Comparison of ENCODE assay signal across 27 cellular contexts in genomic region chr3:193553606-193554005, GRCh38. TPM values are rescaled to one million over a fixed set of nuclear protein-coding genes. Genes with fewer than 3 reads are reported as not detected.
DNase-seq lines count a peak whose midpoint lies in the region; ATAC-seq and TF ChIP-seq lines count a peak whose summit lies in the region.
"Had no signal": no experiment of that assay in that cellular context is flagged by ENCODE, and none has a peak within 500 bp of the region (broad histone marks: within the 10 kb centered on the region; RNA-seq: fewer than 3 reads in every experiment).

No MANE protein-coding gene starts in this region.

- H3K9me3 ChIP-seq in hepatocyte (ENCODE audit: low read depth) (no peaks in the 10 kb centered on the region), GM23248 (ENCODE audit: low read depth) (no peaks in the 10 kb centered on the region)
- H3K9me3 ChIP-seq: gastroesophageal sphincter, suprapubic skin, uterus had no signal

- H3K36me3 Mint-ChIP-seq in Calu3 (ENCODE audit: insufficient read depth, unreplicated experiment) (peaks cover 39% of the 10 kb centered on the region), progenitor cell of endocrine pancreas (ENCODE audit: insufficient read depth) (peaks cover 1% of the 10 kb centered on the region)
- H3K36me3 Mint-ChIP-seq: CD4-positive, alpha-beta memory T cell; memory B cell had no signal

- peaks cover 69% of the 10 kb centered on the region for H3K4me1 Mint-ChIP-seq in Calu3 (ENCODE audit: low read depth, unreplicated experiment)
- peaks cover 42% of the 10 kb centered on the region for H3K4me1 Mint-ChIP-seq in progenitor cell of endocrine pancreas (ENCODE audit: low read depth)
- H3K4me1 Mint-ChIP-seq: B cell; CD4-positive, alpha-beta memory T cell; memory B cell had no signal

- no peak overlapping the region for H3K4me3 ChIP-seq in hepatocyte
- H3K4me3 ChIP-seq in GM23248: no peak overlapping the region
- H3K4me3 ChIP-seq: gastroesophageal sphincter, GM12878, uterus had no signal

- DNase-seq in Calu3 (no peak), NCI-H748 (lab: John Stamatoyannopoulos, UW; ENCODE audit: unreplicated experiment) (peak; percentile 76), hepatocyte (ENCODE audit: low spot score) (no peak), progenitor cell of endocrine pancreas (ENCODE audit: low spot score, unreplicated experiment) (no peak), T-helper 2 cell (no peak), GM23248 (no peak)
- DNase-seq: activated CD8-positive, alpha-beta memory T cell treated with anti-CD3 and anti-CD28 coated beads, Interleukin-2, amount 50 U/mL, for 48 hours; activated CD8-positive, alpha-beta T cell treated with anti-CD3 and anti-CD28 coated beads for 36 hours; activated naive CD4-positive, alpha-beta T cell treated with anti-CD3 and anti-CD28 coated beads for 36 hours; CD4-positive, alpha-beta memory T cell; cerebellar nuclear complex; left cardiac atrium; NCI-H187; NCI-H524 treated with DMSO at 0.1 percent for 48 hours; retina; Right ventricle myocardium superior; stimulated activated naive CD4-positive, alpha-beta T cell; uterus had no signal

- H3K27ac Mint-ChIP-seq in Calu3 (ENCODE audit: unreplicated experiment): peak overlapping the region; percentile 91
- H3K27ac Mint-ChIP-seq in progenitor cell of endocrine pancreas: peak overlapping the region; percentile 92
- H3K27ac Mint-ChIP-seq: activated CD8-positive, alpha-beta T cell treated with anti-CD3 and anti-CD28 coated beads for 36 hours; activated naive CD4-positive, alpha-beta T cell treated with anti-CD3 and anti-CD28 coated beads for 36 hours; B cell; CD4-positive, alpha-beta memory T cell; memory B cell had no signal

- CTCF ChIA-PET in Calu3 (lab: Charles Lee): no interaction called here

- H3K9me2 ChIP-seq in hepatocyte (replicated peaks; ENCODE audit: insufficient read depth) (no peaks in the 10 kb centered on the region), GM23248 (ENCODE audit: insufficient read depth) (no peaks in the 10 kb centered on the region)

- in situ Hi-C loops in GM23248 (cut with MboI): loop anchor here (25.0 kb wide), 1 partner anchor 741 kb away; no protein-coding TSS in a partner anchor

- H3F3A ChIP-seq in GM23248 (ENCODE audit: insufficient read depth): no peaks in the 10 kb centered on the region

- H3K9ac ChIP-seq in GM23248: no peak overlapping the region

- ATAC-seq in GM19455 (IDR thresholded peaks at IDR 0.05; ENCODE audit: unreplicated experiment): no peak
- no peak for ATAC-seq in esophagus mucosa
- ATAC-seq: activated CD8-positive, alpha-beta T cell treated with anti-CD3 and anti-CD28 coated beads for 36 hours; gastroesophageal sphincter; GM12878; left cardiac atrium had no signal

- H3K36me3 ChIP-seq in hepatocyte (replicated peaks; ENCODE audit: insufficient read depth, low read depth): no peaks in the 10 kb centered on the region
- H3K36me3 ChIP-seq in GM23248 (ENCODE audit: low read depth): no peaks in the 10 kb centered on the region
- H3K36me3 ChIP-seq: gastroesophageal sphincter, suprapubic skin, uterus had no signal

- intact Hi-C loops in Calu3 (cut with micrococcal nuclease; ENCODE audit: unreplicated experiment): loop anchor here (2.0 to 10.0 kb wide), 3 partner anchors 63 to 669 kb away; partner anchors contain the start of gene MB21D2

- peak overlapping the region; percentile 81 for H3K4me3 Mint-ChIP-seq in Calu3 (ENCODE audit: low read depth, unreplicated experiment)
- peak overlapping the region; percentile 68 for H3K4me3 Mint-ChIP-seq in progenitor cell of endocrine pancreas (ENCODE audit: low read depth)
- H3K4me3 Mint-ChIP-seq: activated CD8-positive, alpha-beta T cell treated with anti-CD3 and anti-CD28 coated beads for 36 hours; activated naive CD4-positive, alpha-beta T cell treated with anti-CD3 and anti-CD28 coated beads for 36 hours; B cell; CD4-positive, alpha-beta memory T cell; memory B cell had no signal

- H2AFZ ChIP-seq in hepatocyte (no peak overlapping the region), GM23248 (no peak overlapping the region)

- H3K79me2 ChIP-seq in hepatocyte: no peaks in the 10 kb centered on the region
- no peaks in the 10 kb centered on the region for H3K79me2 ChIP-seq in GM23248 (ENCODE audit: insufficient read depth)

- H4K20me1 ChIP-seq in hepatocyte (ENCODE audit: insufficient read depth, poor library complexity, severe bottlenecking) (no peaks in the 10 kb centered on the region), GM23248 (ENCODE audit: insufficient read depth) (no peaks in the 10 kb centered on the region)

- H3K9me3 Mint-ChIP-seq in Calu3 (ENCODE audit: low read depth, unreplicated experiment): no peaks in the 10 kb centered on the region
- H3K9me3 Mint-ChIP-seq in progenitor cell of endocrine pancreas (ENCODE audit: low read depth): no peaks in the 10 kb centered on the region
- H3K9me3 Mint-ChIP-seq: activated CD8-positive, alpha-beta T cell treated with anti-CD3 and anti-CD28 coated beads for 36 hours; activated naive CD4-positive, alpha-beta T cell treated with anti-CD3 and anti-CD28 coated beads for 36 hours; CD4-positive, alpha-beta memory T cell; memory B cell had no signal

- H3K4me2 ChIP-seq in hepatocyte (peak overlapping the region; percentile 59), GM23248 (ENCODE audit: unreplicated experiment) (no peak overlapping the region)

- H3K27me3 Mint-ChIP-seq in Calu3 (ENCODE audit: unreplicated experiment): no peaks in the 10 kb centered on the region
- no peaks in the 10 kb centered on the region for H3K27me3 Mint-ChIP-seq in progenitor cell of endocrine pancreas
- H3K27me3 Mint-ChIP-seq: activated CD8-positive, alpha-beta T cell treated with anti-CD3 and anti-CD28 coated beads for 36 hours; B cell; CD4-positive, alpha-beta memory T cell had no signal

- TF ChIP-seq CTCF in Calu3 (IDR thresholded peaks at IDR 0.05; ENCODE audit: unreplicated experiment): no peak
- TF ChIP-seq CTCF in hepatocyte (IDR thresholded peaks at IDR 0.05; ENCODE audit: poor library complexity): no peak
- TF ChIP-seq CTCF in progenitor cell of endocrine pancreas (IDR thresholded peaks at IDR 0.05; ENCODE audit: unreplicated experiment): no peak

- WGBS in hepatocyte (ENCODE audit: low lambda C conversion rate, missing lambda C conversion rate): 66% methylated on average over 1 of the region's 1 CpG
- WGBS in GM23248 (ENCODE audit: low coverage in 1 of 2, low lambda C conversion rate in 2 of 2, missing lambda C conversion rate in 2 of 2), 2 experiments: 76 to 79% methylated on average over 1 of the region's 1 CpG

- H3K27me3 ChIP-seq in hepatocyte (no peaks in the 10 kb centered on the region), GM23248 (replicated peaks; ENCODE audit: insufficient read depth) (no peaks in the 10 kb centered on the region; the same call in 1 of the 2 replicates)
- H3K27me3 ChIP-seq: gastroesophageal sphincter, suprapubic skin, uterus had no signal

- BruUV-seq in Calu3 (replicated peaks; lab: Mats Ljungman, UMichigan): no TSS peak

- peak overlapping the region; percentile 52 for H3K27ac ChIP-seq in hepatocyte
- H3K27ac ChIP-seq in GM23248: no peak overlapping the region
- H3K27ac ChIP-seq: gastroesophageal sphincter, skin epidermis, uterus had no signal

- H3K4me1 ChIP-seq in hepatocyte (ENCODE audit: insufficient read depth): peaks cover 5% of the 10 kb centered on the region
- no peaks in the 10 kb centered on the region for H3K4me1 ChIP-seq in GM23248 (ENCODE audit: insufficient read depth)
- H3K4me1 ChIP-seq: gastroesophageal sphincter, uterus had no signal

RNA-seq across cellular contexts. Expression of gene ATP13A4, which starts 1.1 kb away (rescaled TPM):
- total RNA-seq in Calu3 (2022) (24.6 and 31.9 TPM in 2 replicates), hepatocyte (14.2 and 18.2 TPM in 2 replicates), progenitor cell of endocrine pancreas (6.8 and 8.1 TPM in 2 replicates), esophagus mucosa (20.5 TPM)
- polyA plus RNA-seq in hepatocyte (5.2 and 7.1 TPM in 2 replicates), GM23248 (2016; fragmentation: Nextera tagmentation; extraction: Ambion mirVana) (not detected in 2 replicates)
- not detected in 2 replicates for total RNA-seq in GM23248 (2014; rRNA removed; shearing (Covaris generic))
- total RNA-seq: dermis microvascular lymphatic vessel endothelial cell had no signal

RNA-seq across cellular contexts. Expression of gene OPA1, which starts 39.4 kb away (rescaled TPM):
- 110 and 115 TPM in 2 replicates for total RNA-seq in Calu3 (2022)
- 49.0 TPM in 2 replicates for total RNA-seq in hepatocyte
- 15.0 and 17.7 TPM in 2 replicates for polyA plus RNA-seq in hepatocyte
- total RNA-seq in progenitor cell of endocrine pancreas: 60.8 and 61.6 TPM in 2 replicates
- 48.5 TPM for total RNA-seq in esophagus mucosa
- total RNA-seq in GM23248 (2014; rRNA removed; shearing (Covaris generic)): 42.2 and 51.5 TPM in 2 replicates
- 29.0 and 31.7 TPM in 2 replicates for polyA plus RNA-seq in GM23248 (2016; fragmentation: Nextera tagmentation; extraction: Ambion mirVana)
